ENCODE assay signal across 40 cellular contexts in the genomic region with DNA sequence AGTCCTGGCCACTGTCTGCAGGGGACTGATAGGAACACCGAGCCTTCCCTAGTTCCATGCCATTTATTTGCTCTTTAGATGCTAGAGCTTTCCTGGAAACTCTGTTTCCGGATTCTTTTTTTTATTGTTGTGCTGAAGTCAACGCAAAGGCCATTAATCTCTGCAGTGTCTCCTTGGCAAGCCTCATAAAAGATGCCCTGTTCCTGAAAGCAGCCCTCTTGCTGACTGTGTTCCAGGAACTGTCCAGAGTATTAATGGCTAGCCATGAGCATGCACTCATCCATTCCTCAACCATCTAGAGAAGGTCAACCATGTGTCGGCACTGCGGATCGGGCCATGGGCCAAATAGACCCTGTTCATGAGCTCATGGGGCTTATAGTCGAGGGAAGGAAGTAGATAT. TPM values are rescaled to one million over a fixed set of nuclear protein-coding genes. Genes with fewer than 3 reads are reported as not detected.
DNase-seq lines count a peak whose midpoint lies in the region; ATAC-seq, FAIRE-seq and TF ChIP-seq lines count a peak whose summit lies in the region.
"Had no signal": no experiment of that assay in that cellular context is flagged by ENCODE, and none has a peak within 500 bp of the region (broad histone marks: within the 10 kb centered on the region; RNA-seq: fewer than 3 reads in every experiment).

No MANE protein-coding gene starts in this region.

- CTCF ChIA-PET in A549 (lab: Yijun Ruan, JAX): interaction anchor here (0.7 to 1.7 kb wide), 4 partner anchors 11 to 122 kb away, joined by 3 to 4 read pairs (median 3); no protein-coding TSS in a partner anchor

- H4K20me1 ChIP-seq in MM.1S (ENCODE audit: insufficient read depth, low read length): no peaks in the 10 kb centered on the region

- H3K27ac ChIP-seq in A549 (no peak overlapping the region), MM.1S (ENCODE audit: low read length) (no peak overlapping the region), tibial nerve (no peak overlapping the region)
- H3K27ac ChIP-seq: cardiac muscle cell had no signal

- H3K27me3 ChIP-seq in MM.1S (replicated peaks; ENCODE audit: insufficient read depth, low read length) (no peaks in the 10 kb centered on the region), tibial nerve (no peaks in the 10 kb centered on the region)
- H3K27me3 ChIP-seq: stomach had no signal

- TF ChIP-seq RAD21 in A549 (conservative IDR thresholded peaks at IDR 0.05 in 1 of 2, IDR thresholded peaks at IDR 0.05 in 1 of 2): no peak

- no peak overlapping the region for H2AFZ ChIP-seq in MM.1S (ENCODE audit: low read length)

- no peaks in the 10 kb centered on the region for H3K9me2 ChIP-seq in MM.1S (replicated peaks; ENCODE audit: insufficient read depth, low read length)

- H3K4me2 ChIP-seq in A549 (no peak overlapping the region), MM.1S (ENCODE audit: low read depth, low read length) (0 out of 2 replicates have a peak overlapping the region, but pooled peaks have one; percentile 19)

- H3K4me3 ChIP-seq in A549: no peak overlapping the region
- no peak overlapping the region for H3K4me3 ChIP-seq in MM.1S (ENCODE audit: low read length)
- H3K4me3 ChIP-seq in tibial nerve: no peak overlapping the region
- H3K4me3 ChIP-seq: cardiac muscle cell, stomach had no signal

- ATAC-seq in A549: 0 out of 6 replicates have a peak, but pooled peaks of 1 of the 2 experiments have one; percentile 23
- ATAC-seq in GM19455 (IDR thresholded peaks at IDR 0.05; ENCODE audit: unreplicated experiment): no peak
- ATAC-seq in GM19328 (IDR thresholded peaks at IDR 0.05; ENCODE audit: unreplicated experiment): no peak
- ATAC-seq: activated T-helper 17 cell treated with anti-CD3 and anti-CD28 coated beads, Interleukin-2, amount 50 U/mL, for 72 hours; left ventricle myocardium superior; naive thymus-derived CD8-positive, alpha-beta T cell; PC-3; T-cell had no signal

- FAIRE-seq in A549 (lab: Jason Lieb, UNC): no peak
- FAIRE-seq: G401.6, TTC549 had no signal

- no peaks in the 10 kb centered on the region for H3K79me2 ChIP-seq in MM.1S (ENCODE audit: low read length)

- no peaks in the 10 kb centered on the region for H3K4me1 Mint-ChIP-seq in osteocyte (ENCODE audit: unreplicated experiment)
- H3K4me1 Mint-ChIP-seq: activated T-helper 17 cell treated with anti-CD3 and anti-CD28 coated beads, Interleukin-2, amount 50 U/mL, for 72 hours; B cell; CD8-positive, alpha-beta memory T cell; immature natural killer cell; naive thymus-derived CD8-positive, alpha-beta T cell; T-cell had no signal

- no peak overlapping the region for H3K9ac ChIP-seq in MM.1S (ENCODE audit: low read length)

- peaks cover 35% of the 10 kb centered on the region for H3K27me3 Mint-ChIP-seq in osteocyte (ENCODE audit: unreplicated experiment)

- H3K36me3 Mint-ChIP-seq in osteocyte (ENCODE audit: unreplicated experiment): no peaks in the 10 kb centered on the region
- H3K36me3 Mint-ChIP-seq: activated CD4-positive, alpha-beta memory T cell treated with anti-CD3 and anti-CD28 coated beads for 36 hours; CD8-positive, alpha-beta memory T cell; immature natural killer cell; naive thymus-derived CD8-positive, alpha-beta T cell; T-cell had no signal

- no peak overlapping the region for H3K4me3 Mint-ChIP-seq in osteocyte (ENCODE audit: unreplicated experiment)
- H3K4me3 Mint-ChIP-seq: activated CD4-positive, alpha-beta memory T cell treated with anti-CD3 and anti-CD28 coated beads for 36 hours; activated T-helper 17 cell treated with anti-CD3 and anti-CD28 coated beads, Interleukin-2, amount 50 U/mL, for 72 hours; B cell; CD8-positive, alpha-beta memory T cell; dendritic cell treated with granulocyte-macrophage colony-stimulating factor and Interleukin-4, amounts not matched to agents 40 ng/mL and 50 ng/mL, for 4 days; immature natural killer cell; naive thymus-derived CD8-positive, alpha-beta T cell; T-cell had no signal

- no peaks in the 10 kb centered on the region for H3K36me3 ChIP-seq in MM.1S (replicated peaks; ENCODE audit: insufficient read depth, low read length)
- no peaks in the 10 kb centered on the region for H3K36me3 ChIP-seq in tibial nerve
- H3K36me3 ChIP-seq: cardiac muscle cell, stomach had no signal

- POLR2A ChIA-PET in A549 (lab: Yijun Ruan, JAX): no interaction called here

- TF ChIP-seq EP300 in A549 (IDR thresholded peaks at IDR 0.05) (no peak), tibial nerve (IDR thresholded peaks at IDR 0.05) (no peak)

- H3K9me3 ChIP-seq in A549 (no peaks in the 10 kb centered on the region), MM.1S (replicated peaks; ENCODE audit: insufficient read depth, low read length) (no peaks in the 10 kb centered on the region), tibial nerve (no peaks in the 10 kb centered on the region)
- H3K9me3 ChIP-seq: stomach had no signal

- TF ChIP-seq CTCF in A549 (IDR thresholded peaks at IDR 0.05) (no peak), MM.1S (IDR thresholded peaks at IDR 0.05; ENCODE audit: low read length) (no peak), osteocyte (IDR thresholded peaks at IDR 0.05) (no peak), tibial nerve (IDR thresholded peaks at IDR 0.05) (no peak)

- H3K27ac Mint-ChIP-seq in osteocyte (ENCODE audit: unreplicated experiment): no peak overlapping the region
- H3K27ac Mint-ChIP-seq: activated CD4-positive, alpha-beta memory T cell treated with anti-CD3 and anti-CD28 coated beads for 36 hours; activated T-helper 17 cell treated with anti-CD3 and anti-CD28 coated beads, Interleukin-2, amount 50 U/mL, for 72 hours; B cell; dendritic cell treated with granulocyte-macrophage colony-stimulating factor and Interleukin-4, amounts not matched to agents 40 ng/mL and 50 ng/mL, for 4 days; HFFc6; immature natural killer cell; naive thymus-derived CD8-positive, alpha-beta T cell; T-cell had no signal

- 81% methylated on average over 7 of the region's 7 CpGs for WGBS in A549 (ENCODE audit: missing lambda C conversion rate)
- WGBS in tibial nerve, 2 donors: 45 to 52% methylated on average over 7 of the region's 7 CpGs

- TF ChIP-seq POLR2A in A549 (IDR thresholded peaks at IDR 0.05; ENCODE audit: low read length) (no peak), tibial nerve (IDR thresholded peaks at IDR 0.05) (no peak)

- peaks cover 16% of the 10 kb centered on the region for H3K4me1 ChIP-seq in A549
- H3K4me1 ChIP-seq in MM.1S (ENCODE audit: low read length): no peaks in the 10 kb centered on the region
- peaks cover 0 to 10% (median 6%) of the 10 kb centered on the region in 4 donors for H3K4me1 ChIP-seq in tibial nerve

- no peaks in the 10 kb centered on the region for H3F3A ChIP-seq in MM.1S (ENCODE audit: insufficient read depth, low read length)

- no peaks in the 10 kb centered on the region for H3K9me3 Mint-ChIP-seq in osteocyte (ENCODE audit: unreplicated experiment)
- H3K9me3 Mint-ChIP-seq: activated CD4-positive, alpha-beta memory T cell treated with anti-CD3 and anti-CD28 coated beads for 36 hours; activated T-helper 17 cell treated with anti-CD3 and anti-CD28 coated beads, Interleukin-2, amount 50 U/mL, for 72 hours; CD8-positive, alpha-beta memory T cell; dendritic cell treated with granulocyte-macrophage colony-stimulating factor and Interleukin-4, amounts not matched to agents 40 ng/mL and 50 ng/mL, for 4 days; HFFc6; naive thymus-derived CD8-positive, alpha-beta T cell; T-cell had no signal

- no peak for DNase-seq in A549 (ENCODE audit: low read depth in 1 of 2, low spot score in 1 of 2)
- no peak for DNase-seq in MM.1S
- DNase-seq in dermis blood vessel endothelial cell: peak; percentile 19
- DNase-seq in osteocyte (ENCODE audit: extremely low spot score, unreplicated experiment): peak; percentile 3
- DNase-seq in epidermal melanocyte (ENCODE audit: insufficient read length, low spot score): no peak
- no peak for DNase-seq in tibial nerve (ENCODE audit: low spot score in 2 of 2)
- DNase-seq: activated CD4-positive, alpha-beta memory T cell treated with anti-CD3 and anti-CD28 coated beads for 36 hours; activated CD4-positive, CD25-positive, alpha-beta regulatory T cell treated with anti-CD3 and anti-CD28 coated beads, Interleukin-2, amount 50 U/mL, for 72 hours; activated CD8-positive, alpha-beta memory T cell treated with anti-CD3 and anti-CD28 coated beads, Interleukin-2, amount 50 U/mL, for 48 hours; activated naive CD4-positive, alpha-beta T cell treated with anti-CD3 and anti-CD28 coated beads, Interleukin-2, amount 50 U/mL, for 16 hours; anterior cingulate cortex; CD8-positive, alpha-beta memory T cell; DMS53; HFFc6; hypothalamus; immature natural killer cell; Kasumi-1; left ventricle myocardium superior; naive thymus-derived CD8-positive, alpha-beta T cell; NCI-H1092 treated with DMSO at 0.1 percent for 48 hours; NCI-H187; NCI-H2171; NCI-H524; NK-92 treated with Interleukin-12 subunit alpha and Interleukin-12 subunit beta, amount 100 ng/mL, for 24 hours; occipital lobe; PC-3; retina; Right ventricle myocardium superior; stimulated activated CD4-positive, alpha-beta T cell treated with anti-CD3 and anti-CD28 coated beads, Interleukin-2, amount 100 ng/mL, for 24 hours; stomach; T-cell; trophoblast cell had no signal

TF ChIP-seq in A549, 52 proteins besides CTCF, POLR2A, EP300 and RAD21 (continues in another document):
- no peak for TF ChIP-seq TFCP2L1 (CRISPR knock-in tag; IDR thresholded peaks at IDR 0.05)
- no peak for TF ChIP-seq ZSCAN20 (CRISPR knock-in tag; IDR thresholded peaks at IDR 0.05)
- no peak for TF ChIP-seq SMC3 (IDR thresholded peaks at IDR 0.05)
- TF ChIP-seq NPAS2 (CRISPR knock-in tag; IDR thresholded peaks at IDR 0.05; ENCODE audit: borderline replicate concordance): no peak
- no peak for TF ChIP-seq CEBPB (IDR thresholded peaks at IDR 0.05)
- TF ChIP-seq BHLHE40 (IDR thresholded peaks at IDR 0.05; ENCODE audit: low read depth, low read length): no peak
- no peak for TF ChIP-seq CHD2 (IDR thresholded peaks at IDR 0.05; ENCODE audit: low read length, partially characterized antibody)

RNA-seq across cellular contexts. Expression of a gene that starts 42.8 kb away (rescaled TPM):
- polyA plus RNA-seq in A549 (2011; rRNA removed) (69.9 and 101 TPM in 2 replicates), A549 (2017; fragmentation: RNase III; extraction: RNeasy Plus Mini Kit Qiagen cat#74134 plus additional on column Dnase treatment) (17.1 to 19.5 TPM (median 18.5 TPM) in 3 replicates)
- polyA plus RNA-seq in A549 (2012; cell fraction: cytosol; rRNA removed): 14.9 TPM in 2 replicates
- polyA plus RNA-seq in A549 (2012; cell fraction: nucleus; rRNA removed): 8.0 and 9.2 TPM in 2 replicates
- polyA minus RNA-seq in A549 (2011; rRNA and poly(A)+ RNA removed): 76.1 and 95.2 TPM in 2 replicates
- total RNA-seq in dermis blood vessel endothelial cell (41.4 and 49.5 TPM in 2 replicates), osteocyte (62.7 and 63.2 TPM in 2 replicates), tibial nerve (10 to 100 TPM; 34.5 to 65.5 (median 54.3) TPM)

Comparison
In these comparisons a context has a peak if more than half of its experiments do, and no peak if none do; other contexts are left out.
1. DNase-seq: peak in dermis blood vessel endothelial cell (single experiment) and osteocyte (single experiment); none in A549 (0 of 2), MM.1S (single experiment), epidermal melanocyte (single experiment) and tibial nerve (0 of 2).